ENCODE assay signal across 12 cellular contexts in the genomic region with DNA sequence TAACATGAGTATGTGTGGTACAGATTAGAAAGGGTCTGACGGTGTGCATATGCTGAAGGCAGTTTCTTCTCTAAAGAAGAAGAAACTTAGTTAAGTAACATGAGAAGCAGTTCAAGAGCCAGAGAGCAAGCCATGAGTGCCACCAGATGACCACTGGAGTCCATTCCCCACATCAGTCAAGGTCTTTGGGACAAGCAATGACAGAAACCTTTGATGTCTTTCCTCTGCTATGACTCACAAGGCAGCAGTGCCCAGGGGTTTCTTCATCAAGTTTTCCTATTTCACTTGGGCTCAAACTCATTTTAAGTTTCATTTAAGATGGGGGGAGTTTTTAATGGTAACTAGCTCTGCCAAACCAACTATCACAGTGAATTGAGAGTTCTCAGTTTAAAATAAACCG.
DNase-seq lines count a peak whose midpoint lies in the region; ATAC-seq lines count a peak whose summit lies in the region.
"Had no signal": no experiment of that assay in that cellular context is flagged by ENCODE, and none has a peak within 500 bp of the region (broad histone marks: within the 10 kb centered on the region; RNA-seq: fewer than 3 reads in every experiment).

No MANE protein-coding gene starts in this region.

- no peak for ATAC-seq in HG02623 (IDR thresholded peaks at IDR 0.05; ENCODE audit: unreplicated experiment)
- ATAC-seq in activated T-helper 17 cell treated with anti-CD3 and anti-CD28 coated beads, Interleukin-2, amount 50 U/mL, for 72 hours (replicated peaks): no peak
- ATAC-seq: HepG2 had no signal

- peaks cover 6% of the 10 kb centered on the region for H3K9me3 Mint-ChIP-seq in activated T-helper 17 cell treated with anti-CD3 and anti-CD28 coated beads, Interleukin-2, amount 50 U/mL, for 72 hours

- H3K27me3 Mint-ChIP-seq in activated T-helper 17 cell treated with anti-CD3 and anti-CD28 coated beads, Interleukin-2, amount 50 U/mL, for 72 hours: no peaks in the 10 kb centered on the region
- H3K27me3 Mint-ChIP-seq: CD8-positive, alpha-beta memory T cell had no signal

- H3K36me3 Mint-ChIP-seq in activated T-helper 17 cell treated with anti-CD3 and anti-CD28 coated beads, Interleukin-2, amount 50 U/mL, for 72 hours (ENCODE audit: low read depth): no peaks in the 10 kb centered on the region
- H3K36me3 Mint-ChIP-seq: CD8-positive, alpha-beta memory T cell had no signal

- no peaks in the 10 kb centered on the region for H3K4me1 Mint-ChIP-seq in activated T-helper 17 cell treated with anti-CD3 and anti-CD28 coated beads, Interleukin-2, amount 50 U/mL, for 72 hours
- H3K4me1 Mint-ChIP-seq: CD8-positive, alpha-beta memory T cell had no signal

- H3K27ac Mint-ChIP-seq in activated T-helper 17 cell treated with anti-CD3 and anti-CD28 coated beads, Interleukin-2, amount 50 U/mL, for 72 hours: no peak overlapping the region
- H3K27ac Mint-ChIP-seq: CD8-positive, alpha-beta memory T cell had no signal

- DNase-seq in GM03348 (ENCODE audit: low spot score): peak; percentile 10
- peak; percentile 34 for DNase-seq in OCI-M1 (lab: John Stamatoyannopoulos, UW)
- peak; percentile 32 for DNase-seq in astrocyte of the hippocampus (ENCODE audit: low read depth, low spot score)
- no peak for DNase-seq in dedifferentiated amniotic fluid mesenchymal stem cell (ENCODE audit: extremely low spot score)
- DNase-seq in iPS-NIHi11 (ENCODE audit: low spot score): no peak
- DNase-seq: Caco-2; CD8-positive, alpha-beta memory T cell; DND-41; GDM1 had no signal

- no peak overlapping the region for H3K4me3 Mint-ChIP-seq in activated T-helper 17 cell treated with anti-CD3 and anti-CD28 coated beads, Interleukin-2, amount 50 U/mL, for 72 hours
- H3K4me3 Mint-ChIP-seq: CD8-positive, alpha-beta memory T cell had no signal

Comparison
In these comparisons a context has a peak if more than half of its experiments do, and no peak if none do; other contexts are left out.
1. DNase-seq: peak in GM03348 (single experiment), OCI-M1 (single experiment) and astrocyte of the hippocampus (single experiment); none in dedifferentiated amniotic fluid mesenchymal stem cell (single experiment) and iPS-NIHi11 (single experiment).